Comparison of ENCODE assay signal across 33 cellular contexts in the genomic region with DNA sequence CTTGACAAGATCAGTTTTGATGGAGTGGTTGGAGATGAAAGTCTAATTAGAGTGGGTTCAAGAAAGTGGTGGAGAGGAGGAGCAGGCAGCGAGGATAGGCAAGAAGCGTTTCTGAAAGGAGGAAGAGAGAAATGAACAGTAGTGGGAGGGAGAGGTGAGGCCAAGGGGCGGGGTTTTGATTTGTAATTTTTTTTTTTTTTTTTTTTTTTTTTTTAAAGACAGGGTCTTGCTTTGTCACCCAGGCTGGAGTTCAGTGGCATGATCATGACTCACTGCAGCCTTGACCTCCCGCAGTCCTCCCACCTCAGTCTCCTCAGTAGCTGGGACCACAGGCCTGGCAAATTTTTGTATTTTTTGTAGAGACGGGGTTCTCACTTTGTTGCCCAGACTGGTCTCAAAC. TPM values are rescaled to one million over a fixed set of nuclear protein-coding genes. Genes with fewer than 3 reads are reported as not detected.
A peak's percentile ranks its signal among the peaks of the same experiment; 100 is the strongest.
DNase-seq lines count a peak whose midpoint lies in the region; FAIRE-seq and TF ChIP-seq lines count a peak whose summit lies in the region.
"Had no signal": no experiment of that assay in that cellular context is flagged by ENCODE, and none has a peak within 500 bp of the region (broad histone marks: within the 10 kb centered on the region; RNA-seq: fewer than 3 reads in every experiment).

No MANE protein-coding gene starts in this region.

- H3K27ac Mint-ChIP-seq in activated CD4-positive, alpha-beta T cell treated with anti-CD3 and anti-CD28 coated beads, Interleukin-2, amount 10 ng/mL, durations not matched to agents 24 days and 14 days, result no peak overlapping the region
- H3K27ac Mint-ChIP-seq: activated CD4-positive, alpha-beta T cell treated with anti-CD3 and anti-CD28 coated beads for 36 hours; activated T-helper 2 cell treated with anti-CD3 and anti-CD28 coated beads, Interferon-gamma antibody, Interleukin-2, Interleukin-4, amounts not matched to agents 10 μg/mL and 5 μg/mL and 100 μg/mL, durations not matched to agents 14 hours and 24 hours and 36 hours; B cell; CD8-positive, alpha-beta T cell; mesothelial cell of epicardium; naive B cell had no signal

- H3K9me3 ChIP-seq in left ventricle myocardium inferior (replicated peaks), result no peaks in the 10 kb centered on the region
- H3K9me3 ChIP-seq: colonic mucosa, stomach, upper lobe of left lung had no signal

- peak overlapping the region; percentile 92 for H3K27ac ChIP-seq in left ventricle myocardium inferior (replicated peaks)
- H3K27ac ChIP-seq: colonic mucosa, stomach, upper lobe of left lung, VCaP had no signal

- in situ Hi-C loops in G401 (cut with HindIII; ENCODE audit: low sequenced_read_pairs), result no loop called here

- H3K4me1 Mint-ChIP-seq in activated CD4-positive, alpha-beta T cell treated with anti-CD3 and anti-CD28 coated beads, Interleukin-2, amount 10 ng/mL, durations not matched to agents 24 days and 14 days, result no peaks in the 10 kb centered on the region
- H3K4me1 Mint-ChIP-seq: B cell, naive B cell had no signal

- intact Hi-C loops in left ventricle myocardium inferior (cut with micrococcal nuclease) (no loop called here), cardiac septum (cut with DNase I) (no loop called here)
- intact Hi-C loops in activated CD4-positive, alpha-beta T cell treated with anti-CD3 and anti-CD28 coated beads, Interleukin-2, amount 10 ng/mL, durations not matched to agents 24 days and 14 days (cut with micrococcal nuclease), result no loop called here

- H3K4me1 ChIP-seq in left ventricle myocardium inferior, result peaks cover 97% of the 10 kb centered on the region
- H3K4me1 ChIP-seq: colonic mucosa had no signal

- peaks cover 2% of the 10 kb centered on the region for H3K27me3 Mint-ChIP-seq in activated CD4-positive, alpha-beta T cell treated with anti-CD3 and anti-CD28 coated beads, Interleukin-2, amount 10 ng/mL, durations not matched to agents 24 days and 14 days

- TF ChIP-seq CTCF in left ventricle myocardium inferior (IDR thresholded peaks at IDR 0.05; ENCODE audit: borderline replicate concordance) (no peak), fibroblast of mammary gland (conservative IDR thresholded peaks at IDR 0.05; ENCODE audit: control insufficient read depth, insufficient read depth, low read depth, low read length) (no peak)

- H3K4me3 ChIP-seq in left ventricle myocardium inferior (no peak overlapping the region), fibroblast of mammary gland (ENCODE audit: control insufficient read depth, low read depth, low read length) (no peak overlapping the region)
- H3K4me3 ChIP-seq: colonic mucosa, stomach, upper lobe of left lung had no signal

- no peak for DNase-seq in left ventricle myocardium inferior
- DNase-seq in cardiac septum (ENCODE audit: low spot score), result no peak
- DNase-seq in RPMI7951 (ENCODE audit: low read depth), result peak; percentile 34
- peak; percentile 10 for DNase-seq in fibroblast of mammary gland (ENCODE audit: low read depth)
- peak; percentile 8 for DNase-seq in urothelium cell line (ENCODE audit: low spot score)
- no peak for DNase-seq in activated CD4-positive, alpha-beta T cell treated with anti-CD3 and anti-CD28 coated beads, Interleukin-2, amount 10 ng/mL, durations not matched to agents 24 days and 14 days
- no peak for DNase-seq in anterior cingulate cortex (lab: John Stamatoyannopoulos, UW)
- no peak for DNase-seq in G401 (ENCODE audit: low spot score)
- DNase-seq: activated CD4-positive, alpha-beta T cell treated with anti-CD3 and anti-CD28 coated beads for 36 hours; activated naive CD4-positive, alpha-beta T cell treated with anti-CD3 and anti-CD28 coated beads, Interleukin-2, amount 50 U/mL, for 16 hours; activated T-cell treated with anti-CD3 and anti-CD28 coated beads for 4 hours; amygdala; CD8-positive, alpha-beta T cell; colonic mucosa; DMS 273 treated with DMSO at 0.1 percent for 48 hours; effector memory CD4-positive, alpha-beta T cell; naive B cell; NCI-H1436 treated with DMSO at 0.1 percent for 48 hours; NCI-H748 treated with DMSO at 0.1 percent for 48 hours; stimulated activated CD4-positive, alpha-beta T cell treated with anti-CD3 and anti-CD28 coated beads, Interleukin-4, amount 100 ng/mL, for 1 hour; stomach; SW 1271; upper lobe of left lung had no signal

- no peaks in the 10 kb centered on the region for H3K9me3 Mint-ChIP-seq in activated CD4-positive, alpha-beta T cell treated with anti-CD3 and anti-CD28 coated beads, Interleukin-2, amount 10 ng/mL, durations not matched to agents 24 days and 14 days
- H3K9me3 Mint-ChIP-seq: activated T-helper 2 cell treated with anti-CD3 and anti-CD28 coated beads, Interferon-gamma antibody, Interleukin-2, Interleukin-4, amounts not matched to agents 10 μg/mL and 5 μg/mL and 100 μg/mL, durations not matched to agents 14 hours and 24 hours and 36 hours; CD8-positive, alpha-beta T cell had no signal

- H3K27me3 ChIP-seq in left ventricle myocardium inferior (ENCODE audit: low read depth), result no peaks in the 10 kb centered on the region
- H3K27me3 ChIP-seq: colonic mucosa, stomach, upper lobe of left lung had no signal

- no peak overlapping the region for H3K4me3 Mint-ChIP-seq in activated CD4-positive, alpha-beta T cell treated with anti-CD3 and anti-CD28 coated beads, Interleukin-2, amount 10 ng/mL, durations not matched to agents 24 days and 14 days
- H3K4me3 Mint-ChIP-seq: activated CD4-positive, alpha-beta T cell treated with anti-CD3 and anti-CD28 coated beads for 36 hours; B cell; CD8-positive, alpha-beta T cell; mesothelial cell of epicardium had no signal

- no peak for FAIRE-seq in urothelium cell line (lab: Jason Lieb, UNC)
- FAIRE-seq: bronchial epithelial cell, GM18507, H1, islet of Langerhans had no signal

- peaks cover 16% of the 10 kb centered on the region for H3K36me3 ChIP-seq in left ventricle myocardium inferior
- H3K36me3 ChIP-seq: colonic mucosa, stomach, upper lobe of left lung had no signal

- H3K36me3 Mint-ChIP-seq in activated CD4-positive, alpha-beta T cell treated with anti-CD3 and anti-CD28 coated beads, Interleukin-2, amount 10 ng/mL, durations not matched to agents 24 days and 14 days (ENCODE audit: low read depth), result no peaks in the 10 kb centered on the region
- H3K36me3 Mint-ChIP-seq: CD8-positive, alpha-beta T cell had no signal

RNA-seq across cellular contexts. Expression of gene MRAS, which starts 36.6 kb away (rescaled TPM):
- total RNA-seq in left ventricle myocardium inferior, result 349 TPM
- 327 TPM for total RNA-seq in cardiac septum
- 23.5 and 29.6 TPM in 2 replicates for total RNA-seq in RPMI7951 (2014; rRNA removed; shearing (Covaris generic))
- 0.07 TPM in 1 of 2 replicates, not detected in the other for total RNA-seq in activated CD4-positive, alpha-beta T cell treated with anti-CD3 and anti-CD28 coated beads, Interleukin-2, amount 10 ng/mL, durations not matched to agents 24 days and 14 days
- total RNA-seq in G401 (2014; rRNA removed; shearing (Covaris generic)), result 37.5 and 37.9 TPM in 2 replicates
- total RNA-seq: activated T-helper 2 cell treated with anti-CD3 and anti-CD28 coated beads, Interferon-gamma antibody, Interleukin-2, Interleukin-4, amounts not matched to agents 10 μg/mL and 5 μg/mL and 100 μg/mL, durations not matched to agents 14 hours and 24 hours and 36 hours; CD8-positive, alpha-beta T cell had no signal

RNA-seq across cellular contexts. Expression of gene ESYT3, which starts 49.4 kb away (rescaled TPM):
- total RNA-seq in left ventricle myocardium inferior (1.0 TPM), cardiac septum (2.4 TPM)
- 0.12 and 0.20 TPM in 2 replicates for total RNA-seq in RPMI7951 (2014; rRNA removed; shearing (Covaris generic))
- 0.17 and 0.23 TPM in 2 replicates for total RNA-seq in activated CD4-positive, alpha-beta T cell treated with anti-CD3 and anti-CD28 coated beads, Interleukin-2, amount 10 ng/mL, durations not matched to agents 24 days and 14 days
- not detected in 2 replicates for total RNA-seq in G401 (2014; rRNA removed; shearing (Covaris generic))
- total RNA-seq: B cell; CD8-positive, alpha-beta T cell had no signal

RNA-seq across cellular contexts. Expression of gene NME9, which starts 55.3 kb away (rescaled TPM):
- total RNA-seq in left ventricle myocardium inferior, result not detected
- total RNA-seq in cardiac septum, result not detected
- not detected in 2 replicates for total RNA-seq in RPMI7951 (2014; rRNA removed; shearing (Covaris generic))
- total RNA-seq in activated CD4-positive, alpha-beta T cell treated with anti-CD3 and anti-CD28 coated beads, Interleukin-2, amount 10 ng/mL, durations not matched to agents 24 days and 14 days, result not detected in 2 replicates
- total RNA-seq in G401 (2014; rRNA removed; shearing (Covaris generic)), result not detected in 2 replicates
- total RNA-seq: A673, B cell, bronchial epithelial cell, colonic mucosa, epithelial cell of proximal tubule, H1 had no signal

Comparison
In these comparisons a context has a peak if more than half of its experiments do, and no peak if none do; other contexts are left out.
1. DNase-seq: peak in RPMI7951 (single experiment), fibroblast of mammary gland (single experiment) and urothelium cell line (single experiment); none in left ventricle myocardium inferior (single experiment), cardiac septum (single experiment), activated CD4-positive, alpha-beta T cell treated with anti-CD3 and anti-CD28 coated beads, Interleukin-2, amount 10 ng/mL, durations not matched to agents 24 days and 14 days (single experiment), anterior cingulate cortex (0 of 58) and G401 (single experiment).
2. RNA of gene MRAS, which starts 36.6 kb away (total RNA-seq): 349 TPM in left ventricle myocardium inferior (single experiment), 327 TPM in cardiac septum (single experiment), 37.5 to 37.9 TPM in G401 and 23.5 to 29.6 TPM in RPMI7951; 0.07 TPM in activated CD4-positive, alpha-beta T cell treated with anti-CD3 and anti-CD28 coated beads, Interleukin-2, amount 10 ng/mL, durations not matched to agents 24 days and 14 days; every median in the first group is over 10 times any median in the second.